In genomic region chr1:9183441-9183840, GRCh38 we compare ENCODE assay signal across 11 cellular contexts.
DNase-seq lines count a peak whose midpoint lies in the region; ATAC-seq and TF ChIP-seq lines count a peak whose summit lies in the region.
"Had no signal": no experiment of that assay in that cellular context is flagged by ENCODE, and none has a peak within 500 bp of the region (broad histone marks: within the 10 kb centered on the region; RNA-seq: fewer than 3 reads in every experiment).

No MANE protein-coding gene starts in this region.

- DNase-seq in WERI-Rb-1 (no peak), fibroblast of pulmonary artery (ENCODE audit: low read depth) (no peak), skeletal muscle cell (ENCODE audit: low read depth) (no peak), epidermal melanocyte (ENCODE audit: insufficient read length, low spot score) (no peak), NCI-H128 (lab: John Stamatoyannopoulos, UW; ENCODE audit: unreplicated experiment) (no peak), AG08396 (ENCODE audit: low spot score) (no peak)
- DNase-seq: NCI-H82; nucleus accumbens; stimulated activated naive CD4-positive, alpha-beta T cell had no signal

- H3K27ac ChIP-seq in WERI-Rb-1, result peak overlapping the region; percentile 95

- H3K4me1 ChIP-seq in ES-I3 (ENCODE audit: insufficient read depth, low read length), result peaks cover 11% of the 10 kb centered on the region

- TF ChIP-seq CTCF in WERI-Rb-1 (IDR thresholded peaks at IDR 0.05; ENCODE audit: low read depth, low read length), result no peak
- no peak for TF ChIP-seq CTCF in fibroblast of pulmonary artery (IDR thresholded peaks at IDR 0.05; ENCODE audit: low read length, missing control alignments)

- no peaks in the 10 kb centered on the region for H3K27me3 ChIP-seq in WERI-Rb-1 (ENCODE audit: insufficient read depth, low read depth, severe bottlenecking)

- H3K36me3 ChIP-seq in ES-I3 (ENCODE audit: insufficient read depth, low read length), result no peaks in the 10 kb centered on the region; the same call in 1 of the 2 replicates
- H3K36me3 ChIP-seq in WERI-Rb-1, result peaks cover 55% of the 10 kb centered on the region

- no peak overlapping the region for H3K4me3 ChIP-seq in WERI-Rb-1 (ENCODE audit: low read depth, low read length)
- peak overlapping the region; percentile 93 for H3K4me3 ChIP-seq in fibroblast of pulmonary artery (replicated peaks; ENCODE audit: low read depth, low read length)
- peak overlapping the region; percentile 62 for H3K4me3 ChIP-seq in skeletal muscle cell (ENCODE audit: low read depth, low read length)

- ATAC-seq in GM18868 (IDR thresholded peaks at IDR 0.05; ENCODE audit: unreplicated experiment), result no peak

- peak overlapping the region; percentile 94 for H3K9ac ChIP-seq in ES-I3 (ENCODE audit: low read depth, low read length)

- H3K9me3 ChIP-seq in ES-I3 (ENCODE audit: control insufficient read depth, insufficient read depth, low read length) (no peaks in the 10 kb centered on the region), WERI-Rb-1 (ENCODE audit: severe bottlenecking) (no peaks in the 10 kb centered on the region)
